Comparison of ENCODE assay signal across 8 cellular contexts in the genomic region with DNA sequence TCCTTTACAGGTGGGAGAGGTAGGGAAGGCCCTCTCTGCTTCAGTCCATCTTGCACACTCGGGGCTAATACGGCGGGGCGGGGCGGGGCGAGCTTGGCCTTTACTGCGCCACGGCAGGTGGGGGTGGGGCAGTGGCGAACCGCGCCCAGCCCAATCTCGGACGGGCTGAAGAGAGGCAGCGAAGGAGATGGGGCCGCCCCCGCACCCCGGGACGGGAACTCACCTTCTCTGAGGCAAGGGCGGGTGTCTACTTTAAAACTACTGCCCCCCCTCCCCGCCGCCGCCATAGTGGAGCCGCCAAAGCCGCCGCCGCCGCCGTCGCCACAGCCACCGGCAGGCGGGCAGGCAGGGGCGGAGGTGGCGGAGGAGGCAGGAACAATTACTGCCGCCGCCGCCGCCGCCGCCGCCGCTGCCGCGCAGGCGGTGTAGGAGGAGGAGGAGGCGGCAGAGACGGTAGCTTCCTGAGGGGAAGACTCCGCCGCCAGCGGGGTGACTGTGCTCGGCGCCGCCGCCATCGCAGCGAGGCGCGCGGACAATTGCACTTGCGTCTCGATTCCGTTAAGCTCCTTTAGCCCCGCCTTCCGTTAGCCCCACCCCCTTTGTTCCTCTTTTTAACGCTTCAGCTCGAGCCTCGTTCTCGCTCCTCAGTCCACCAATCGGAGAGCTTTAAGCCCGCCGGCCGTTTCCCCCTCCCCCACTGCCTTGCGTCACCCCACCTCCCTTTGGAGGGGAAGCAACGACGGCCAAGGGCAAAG. TPM values are rescaled to one million over a fixed set of nuclear protein-coding genes. Genes with fewer than 3 reads are reported as not detected.
DNase-seq lines count a peak whose midpoint lies in the region; ATAC-seq, FAIRE-seq and TF ChIP-seq lines count a peak whose summit lies in the region.

A gene (minus strand): TSS at position 534 of the 755 bp plus-strand sequence. CDS start 19 bp downstream, at position 515.

- H3K27ac ChIP-seq in hepatocyte (peak within 1 kb of the TSS; percentile 95), aorta (ENCODE audit: low read depth in 1 of 2, low read length in 2 of 2) (peak within 1 kb of the TSS; percentile 79 to 85)

- WGBS in hepatocyte (ENCODE audit: low lambda C conversion rate, missing lambda C conversion rate) = 49% methylated on average over 27 of the region's 74 CpGs
- 1 to 36% methylated on average over 72 to 74 of the region's 74 CpGs for WGBS in aorta, 2 donors

- H3K9me3 ChIP-seq in hepatocyte (ENCODE audit: low read depth) (no peaks in the 10 kb centered on the region), aorta (ENCODE audit: control insufficient read depth, low read length) (no peaks in the 10 kb centered on the region)

- H3K27me3 ChIP-seq in hepatocyte = no peaks in the 10 kb centered on the region
- H3K27me3 ChIP-seq in aorta (ENCODE audit: control insufficient read depth in 1 of 2, insufficient read depth in 2 of 2, low read length in 1 of 2) = no peaks in the 10 kb centered on the region

- FAIRE-seq in GM12892 (lab: Jason Lieb, UNC) = no peak

- no peaks in the 10 kb centered on the region for H3K9me2 ChIP-seq in hepatocyte (replicated peaks; ENCODE audit: insufficient read depth)

- no peak for TF ChIP-seq CTCF in hepatocyte (IDR thresholded peaks at IDR 0.05; ENCODE audit: poor library complexity)

- H2AFZ ChIP-seq in hepatocyte = peak within 1 kb of the TSS; percentile 74

- peak; percentile 74; the same call in 1 of the 2 replicates for TF ChIP-seq POLR2A in GM12892 (IDR thresholded peaks at IDR 0.05; ENCODE audit: low read depth, low read length)

- intact Hi-C loops in aorta (cut with DNase I) = loop anchor here in 1 of 2 donors (10.0 kb wide), 1 partner anchor 723 kb away; a partner anchor contains a TSS

- peak within 1 kb of the TSS; percentile 87 for H3K4me3 Mint-ChIP-seq in T-helper 1 cell treated with Interleukin-12 subunit alpha and Interleukin-12 subunit beta and Interleukin-4 antibody, amounts not matched to agents 30 μg/mL and 1 μg/mL, for 36 hours

- no peaks in the 10 kb centered on the region for H3K79me2 ChIP-seq in hepatocyte

- H3K4me1 ChIP-seq in hepatocyte (ENCODE audit: insufficient read depth) (no peaks in the 10 kb centered on the region), aorta (ENCODE audit: control insufficient read depth in 1 of 2, insufficient read depth in 2 of 2, low read length in 2 of 2) (no peaks in the 10 kb centered on the region)

- ATAC-seq in HG02798 (IDR thresholded peaks at IDR 0.05; ENCODE audit: poor library complexity, unreplicated experiment) (peak; percentile 94), aorta (ENCODE audit: low FRiP score) (peak; percentile 96)

- H3K27me3 Mint-ChIP-seq in T-helper 1 cell treated with Interleukin-12 subunit alpha and Interleukin-12 subunit beta and Interleukin-4 antibody, amounts not matched to agents 30 μg/mL and 1 μg/mL, for 36 hours (ENCODE audit: low read depth) = no peaks in the 10 kb centered on the region

- H3K4me3 ChIP-seq in hepatocyte = peak within 1 kb of the TSS; percentile 58
- H3K4me3 ChIP-seq in aorta (ENCODE audit: low read length in 2 of 2) = peak within 1 kb of the TSS; percentile 28 to 56

- peak within 1 kb of the TSS; percentile 90 for H3K27ac Mint-ChIP-seq in T-helper 1 cell treated with Interleukin-12 subunit alpha and Interleukin-12 subunit beta and Interleukin-4 antibody, amounts not matched to agents 30 μg/mL and 1 μg/mL, for 36 hours

- peaks cover 8% of the 10 kb centered on the region for H3K9me3 Mint-ChIP-seq in T-helper 1 cell treated with Interleukin-12 subunit alpha and Interleukin-12 subunit beta and Interleukin-4 antibody, amounts not matched to agents 30 μg/mL and 1 μg/mL, for 36 hours

- H4K20me1 ChIP-seq in hepatocyte (ENCODE audit: insufficient read depth, poor library complexity, severe bottlenecking) = no peaks in the 10 kb centered on the region

- H3K4me1 Mint-ChIP-seq in T-helper 1 cell treated with Interleukin-12 subunit alpha and Interleukin-12 subunit beta and Interleukin-4 antibody, amounts not matched to agents 30 μg/mL and 1 μg/mL, for 36 hours (ENCODE audit: low read depth) = peaks cover 9% of the 10 kb centered on the region

- DNase-seq in GM12892 (ENCODE audit: insufficient read length) (peak; percentile 31), NCI-H1417 treated with DMSO at 0.1 percent for 48 hours (lab: John Stamatoyannopoulos, UW) (peak; percentile 69), anterior cingulate cortex (lab: John Stamatoyannopoulos, UW) (peak; percentile 2 to 90 (median 78)), hepatocyte (ENCODE audit: low spot score) (peak; percentile 92), renal cortical epithelial cell (ENCODE audit: low read depth) (peak; percentile 88), aorta (peak; percentile 98)

- peaks cover 2% of the 10 kb centered on the region for H3K36me3 Mint-ChIP-seq in T-helper 1 cell treated with Interleukin-12 subunit alpha and Interleukin-12 subunit beta and Interleukin-4 antibody, amounts not matched to agents 30 μg/mL and 1 μg/mL, for 36 hours (ENCODE audit: low read depth)

- peak within 1 kb of the TSS; percentile 81 for H3K4me2 ChIP-seq in hepatocyte

- H3K36me3 ChIP-seq in hepatocyte (replicated peaks; ENCODE audit: insufficient read depth, low read depth) = no peaks in the 10 kb centered on the region
- no peaks in the 10 kb centered on the region for H3K36me3 ChIP-seq in aorta (ENCODE audit: control insufficient read depth in 1 of 2, insufficient read depth in 2 of 2, low read length in 1 of 2)

RNA-seq across cellular contexts. Expression of the gene that starts here (rescaled TPM):
- 1.7 TPM for polyA plus RNA-seq in GM12892 (2012; ENCODE audit: missing spikeins)
- 2.5 and 4.1 TPM in 2 replicates for total RNA-seq in hepatocyte
- 1.5 and 2.3 TPM in 2 replicates for polyA plus RNA-seq in hepatocyte
- total RNA-seq in renal cortical epithelial cell = 1.2 and 6.4 TPM in 2 replicates
- total RNA-seq in aorta = 10 to 100 TPM in 1 of 2 donors, 1 to 10 TPM in 1; 9.0 to 14.8 TPM
- polyA plus RNA-seq in aorta = 10 to 100 TPM in 1 of 2 donors, 1 to 10 TPM in 1; 5.0 to 19.3 TPM

Comparison
In these comparisons a context has a peak if more than half of its experiments do, and no peak if none do; other contexts are left out.
1. Peak in every context shown above with its lines: DNase-seq, ATAC-seq, H3K4me3 ChIP-seq and H3K27ac ChIP-seq.
2. DNase-seq: peak in every context shown above with its lines; median percentile 98 in aorta; 92 in hepatocyte; 88 in renal cortical epithelial cell; 78 in anterior cingulate cortex; 69 in NCI-H1417 treated with DMSO at 0.1 percent for 48 hours; 31 in GM12892.